In genomic region chr9:20024159-20024571, GRCh38 we compare ENCODE assay signal across 26 cellular contexts.
DNase-seq lines count a peak whose midpoint lies in the region; ATAC-seq and TF ChIP-seq lines count a peak whose summit lies in the region.
"Had no signal": no experiment of that assay in that cellular context is flagged by ENCODE, and none has a peak within 500 bp of the region (broad histone marks: within the 10 kb centered on the region; RNA-seq: fewer than 3 reads in every experiment).

No MANE protein-coding gene starts in this region.

- H3K4me2 ChIP-seq in mesenchymal stem cell (ENCODE audit: low read length, poor library complexity, severe bottlenecking) = no peak overlapping the region
- H3K4me2 ChIP-seq: SK-N-SH had no signal

- H3K4me1 Mint-ChIP-seq in type B pancreatic cell (ENCODE audit: unreplicated experiment) = peaks cover 32% of the 10 kb centered on the region
- H3K4me1 Mint-ChIP-seq: CD4-positive, CD25-positive, alpha-beta regulatory T cell had no signal

- H3K27ac Mint-ChIP-seq in type B pancreatic cell = no peak overlapping the region
- H3K27ac Mint-ChIP-seq: activated T-cell treated with anti-CD3 and anti-CD28 coated beads, Interleukin-2, amount 50 U/mL, for 24 hours; HFFc6; natural killer cell treated with Interleukin-12 subunit alpha and Interleukin-12 subunit beta and Interleukin-15 and Interleukin-18, amount 100 ng/mL, for 72 hours had no signal

- H3K18ac ChIP-seq in mesenchymal stem cell (ENCODE audit: low read depth in 1 of 2, low read length in 2 of 2) = no peak overlapping the region

- 37% methylated on average over 6 of the region's 6 CpGs for WGBS in mesenchymal stem cell

- H3K4ac ChIP-seq in mesenchymal stem cell (ENCODE audit: low read depth in 1 of 2, low read length in 2 of 2) = no peak overlapping the region

- H3K36me3 Mint-ChIP-seq in type B pancreatic cell = no peaks in the 10 kb centered on the region
- H3K36me3 Mint-ChIP-seq: CD4-positive, CD25-positive, alpha-beta regulatory T cell; natural killer cell treated with Interleukin-12 subunit alpha and Interleukin-12 subunit beta and Interleukin-15 and Interleukin-18, amount 100 ng/mL, for 72 hours had no signal

- no peak for TF ChIP-seq CTCF in choroid plexus epithelial cell (conservative IDR thresholded peaks at IDR 0.05; ENCODE audit: low read depth, low read length)
- no peak for TF ChIP-seq CTCF in retinal pigment epithelial cell (conservative IDR thresholded peaks at IDR 0.05; ENCODE audit: low read depth, low read length)
- TF ChIP-seq CTCF in type B pancreatic cell (conservative IDR thresholded peaks at IDR 0.05) = no peak

- no peak overlapping the region for H2BK120ac ChIP-seq in mesenchymal stem cell (ENCODE audit: low read depth, low read length)

- peaks cover 2% of the 10 kb centered on the region for H3K4me1 ChIP-seq in mesenchymal stem cell (ENCODE audit: control insufficient read depth, insufficient read depth, low read depth, low read length)
- H3K4me1 ChIP-seq: left lung, prostate gland, upper lobe of left lung had no signal

- no peak overlapping the region for H4K8ac ChIP-seq in mesenchymal stem cell (ENCODE audit: low read length)

- H2AFZ ChIP-seq in mesenchymal stem cell (ENCODE audit: low read depth, low read length) = no peak overlapping the region

- H3K4me3 ChIP-seq in choroid plexus epithelial cell (ENCODE audit: low read depth, low read length) (no peak overlapping the region), mesenchymal stem cell (ENCODE audit: insufficient read depth in 1 of 2, low read depth in 1 of 2, low read length in 2 of 2) (no peak overlapping the region), retinal pigment epithelial cell (ENCODE audit: low read length) (no peak overlapping the region)
- H3K4me3 ChIP-seq: K562, left lung, prostate gland, skin epidermis, upper lobe of left lung had no signal

- H3K9me3 ChIP-seq in mesenchymal stem cell (ENCODE audit: control insufficient read depth, low read length) = no peaks in the 10 kb centered on the region
- H3K9me3 ChIP-seq: left lung, prostate gland, SK-N-SH, upper lobe of left lung had no signal

- H2BK5ac ChIP-seq in mesenchymal stem cell (ENCODE audit: low read depth, low read length, poor library complexity, severe bottlenecking) = no peak overlapping the region

- no peak overlapping the region for H3K4me3 Mint-ChIP-seq in type B pancreatic cell
- H3K4me3 Mint-ChIP-seq: activated T-cell treated with anti-CD3 and anti-CD28 coated beads, Interleukin-2, amount 50 U/mL, for 24 hours; CD4-positive, CD25-positive, alpha-beta regulatory T cell; HFFc6; natural killer cell treated with Interleukin-12 subunit alpha and Interleukin-12 subunit beta and Interleukin-15 and Interleukin-18, amount 100 ng/mL, for 72 hours had no signal

- H3K23ac ChIP-seq in mesenchymal stem cell (ENCODE audit: low read length in 2 of 2) = no peak overlapping the region

- no peaks in the 10 kb centered on the region for H3K27me3 ChIP-seq in mesenchymal stem cell (ENCODE audit: control insufficient read depth in 1 of 2, insufficient read depth in 1 of 2, low read length in 2 of 2)
- H3K27me3 ChIP-seq: left lung, upper lobe of left lung had no signal

- no peak overlapping the region for H2BK12ac ChIP-seq in mesenchymal stem cell (ENCODE audit: low read length in 2 of 2)

- DNase-seq in NCI-H446 treated with DMSO at 0.1 percent for 48 hours (lab: John Stamatoyannopoulos, UW) = peak; percentile 33
- DNase-seq in choroid plexus epithelial cell (ENCODE audit: low read depth) = peak; percentile 19
- DNase-seq in mesenchymal stem cell = peak; percentile 55
- peak; percentile 41 for DNase-seq in retinal pigment epithelial cell (ENCODE audit: low read depth)
- no peak for DNase-seq in type B pancreatic cell (ENCODE audit: extremely low spot score, unreplicated experiment)
- DNase-seq in AG20443 (ENCODE audit: low spot score) = no peak
- DNase-seq: activated CD4-positive, alpha-beta T cell treated with anti-CD3 and anti-CD28 coated beads for 4 hours; activated naive CD4-positive, alpha-beta T cell; activated T-cell treated with anti-CD3 and anti-CD28 coated beads, Interleukin-2, amount 50 U/mL, for 24 hours; CD4-positive, CD25-positive, alpha-beta regulatory T cell; HFFc6; left lung; midbrain; NCI-H1694 treated with DMSO at 0.1 percent for 48 hours; NCI-H2171 treated with DMSO at 0.1 percent for 48 hours; SK-N-SH; stimulated activated CD4-positive, alpha-beta T cell treated with anti-CD3 and anti-CD28 coated beads, Interleukin-1b, Interleukin-23, amount 100 ng/mL, for 48 hours; T-helper 2 cell; upper lobe of left lung had no signal

- no peak overlapping the region for H2BK15ac ChIP-seq in mesenchymal stem cell (ENCODE audit: low read depth, poor library complexity, severe bottlenecking)

- no peak overlapping the region for H4K91ac ChIP-seq in mesenchymal stem cell (ENCODE audit: low read length)

- no peaks in the 10 kb centered on the region for H3K79me1 ChIP-seq in mesenchymal stem cell (replicated peaks; ENCODE audit: low read length, poor library complexity, severe bottlenecking)

- no peak overlapping the region for H3K14ac ChIP-seq in mesenchymal stem cell (ENCODE audit: low read length in 2 of 2)

- H2AK5ac ChIP-seq in mesenchymal stem cell (ENCODE audit: low read length, severe bottlenecking) = no peak overlapping the region

- no peak overlapping the region for H3K27ac ChIP-seq in mesenchymal stem cell (ENCODE audit: low read length, poor library complexity, severe bottlenecking)
- H3K27ac ChIP-seq: left lung, prostate gland, RWPE1, skin epidermis, upper lobe of left lung had no signal

- H3K36me3 ChIP-seq in mesenchymal stem cell (ENCODE audit: control insufficient read depth in 1 of 2, insufficient read depth in 2 of 2, low read depth in 1 of 2, low read length in 2 of 2) = no peaks in the 10 kb centered on the region
- H3K36me3 ChIP-seq: left lung, prostate gland, upper lobe of left lung had no signal

- peaks cover 3% of the 10 kb centered on the region for H3K27me3 Mint-ChIP-seq in type B pancreatic cell

- ATAC-seq in HG02973 (IDR thresholded peaks at IDR 0.05; ENCODE audit: unreplicated experiment) (no peak), GM18502 (IDR thresholded peaks at IDR 0.05; ENCODE audit: poor library complexity, unreplicated experiment) (no peak)
- ATAC-seq: K562; left lung; natural killer cell treated with Interleukin-12 subunit alpha and Interleukin-12 subunit beta and Interleukin-15 and Interleukin-18, amount 100 ng/mL, for 72 hours had no signal

- H3K9ac ChIP-seq in mesenchymal stem cell (ENCODE audit: low read length) = no peak overlapping the region
- H3K9ac ChIP-seq: SK-N-SH had no signal

- H3K9me3 Mint-ChIP-seq in type B pancreatic cell = no peaks in the 10 kb centered on the region
- H3K9me3 Mint-ChIP-seq: activated T-cell treated with anti-CD3 and anti-CD28 coated beads, Interleukin-2, amount 50 U/mL, for 24 hours; HFFc6; natural killer cell treated with Interleukin-12 subunit alpha and Interleukin-12 subunit beta and Interleukin-15 and Interleukin-18, amount 100 ng/mL, for 72 hours had no signal

Comparison
In these comparisons a context has a peak if more than half of its experiments do, and no peak if none do; other contexts are left out.
1. DNase-seq: peak in NCI-H446 treated with DMSO at 0.1 percent for 48 hours (single experiment), choroid plexus epithelial cell (single experiment), mesenchymal stem cell (single experiment) and retinal pigment epithelial cell (single experiment); none in type B pancreatic cell (single experiment) and AG20443 (single experiment).